8 cellular contexts compared by ENCODE assay signal in the genomic region with DNA sequence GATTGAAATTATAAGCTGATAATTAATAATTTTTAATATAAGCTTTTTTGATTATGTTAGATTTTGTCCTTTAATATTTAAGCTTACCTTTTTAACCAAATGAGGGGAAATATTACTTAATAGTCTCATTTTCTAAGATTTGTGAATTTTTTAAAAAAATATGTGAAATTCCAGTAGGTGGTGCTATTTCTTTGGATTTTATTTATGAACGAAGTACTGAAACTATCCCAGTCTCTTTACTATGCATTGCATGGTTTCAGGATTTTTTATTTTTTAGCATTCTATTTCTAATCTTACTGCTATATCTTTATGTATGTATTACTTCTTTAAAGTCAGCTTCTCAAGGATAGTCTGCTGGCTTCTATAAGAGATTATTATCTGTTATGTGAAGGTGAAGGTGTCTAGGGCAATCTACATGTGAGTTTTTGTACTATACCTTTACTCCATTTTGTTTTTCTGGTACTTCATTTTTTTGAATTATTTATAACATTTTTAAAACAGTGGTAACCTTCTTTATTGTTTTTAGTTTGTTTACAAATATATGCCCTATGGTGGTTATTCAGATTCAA.
DNase-seq lines count a peak whose midpoint lies in the region; ATAC-seq and TF ChIP-seq lines count a peak whose summit lies in the region.

No MANE protein-coding gene starts in this region.

- intact Hi-C loops in mammary epithelial cell (cut with micrococcal nuclease), result loop anchor here (1.0 to 2.0 kb wide), 2 partner anchors 184 to 245 kb away; no protein-coding TSS in a partner anchor
- intact Hi-C loops in lower leg skin (cut with DNase I; ENCODE audit: low total_unique reads), result no loop called here

- H3K4me2 ChIP-seq in mammary epithelial cell (ENCODE audit: insufficient read depth, low read depth, low read length), result no peak overlapping the region
- no peak overlapping the region for H3K4me2 ChIP-seq in neural cell (ENCODE audit: low read length)

- peak; percentile 58 for TF ChIP-seq RAD21 in neural cell (conservative IDR thresholded peaks at IDR 0.05)

- BruUV-seq in mammary epithelial cell (replicated peaks; lab: Mats Ljungman, UMichigan), result no TSS peak

- in situ Hi-C loops in G401 (cut with HindIII; ENCODE audit: low sequenced_read_pairs), result no loop called here
- in situ Hi-C loops in mammary epithelial cell (cut with MboI; ENCODE audit: low sequenced_read_pairs in 2 of 2), result no loop called here

- H3K36me3 ChIP-seq in mammary epithelial cell (ENCODE audit: insufficient read depth, low read length) (no peaks in the 10 kb centered on the region), neural cell (ENCODE audit: insufficient read depth, low read length) (no peaks in the 10 kb centered on the region)

- H4K20me1 ChIP-seq in mammary epithelial cell (ENCODE audit: insufficient read depth, low read length) (no peaks in the 10 kb centered on the region), neural cell (ENCODE audit: insufficient read depth) (no peaks in the 10 kb centered on the region)

- H2AFZ ChIP-seq in mammary epithelial cell (ENCODE audit: low read depth, low read length), result no peak overlapping the region
- no peak overlapping the region for H2AFZ ChIP-seq in neural cell (ENCODE audit: low read depth, low read length)

- no peak for TF ChIP-seq EP300 in neural cell (conservative IDR thresholded peaks at IDR 0.05; ENCODE audit: poor library complexity, severe bottlenecking)

- H3K4me3 ChIP-seq in mammary epithelial cell (replicated peaks in 1 of 3; ENCODE audit: insufficient read depth in 1 of 3, low read depth in 2 of 3, low read length in 3 of 3), result no peak overlapping the region
- H3K4me3 ChIP-seq in neural cell (ENCODE audit: low read length), result no peak overlapping the region
- H3K4me3 ChIP-seq in lower leg skin (ENCODE audit: low read depth, poor library complexity, severe bottlenecking), result no peak overlapping the region

- H3K27me3 ChIP-seq in mammary epithelial cell (ENCODE audit: insufficient read depth, low read length), result peaks cover 2% of the 10 kb centered on the region
- H3K27me3 ChIP-seq in neural cell (ENCODE audit: insufficient read depth, low read depth, low read length), result no peaks in the 10 kb centered on the region

- dilution Hi-C loops in mammary epithelial cell (cut with HindIII; ENCODE audit: low sequenced_read_pairs), result no loop called here

- H3K27ac ChIP-seq in mammary epithelial cell (ENCODE audit: insufficient read depth, low read depth, low read length), result no peak overlapping the region
- H3K27ac ChIP-seq in neural cell (ENCODE audit: low read length), result no peak overlapping the region

- ATAC-seq in GM18858 (IDR thresholded peaks at IDR 0.05; ENCODE audit: unreplicated experiment), result no peak

- CTCF ChIA-PET in mammary epithelial cell (lab: Charles Lee; ENCODE audit: low non-redundant PET), result interaction anchor here (0.5 kb wide), 1 partner anchor 25 kb away, joined by 4 read pairs; no protein-coding TSS in a partner anchor

- no peaks in the 10 kb centered on the region for H3K4me1 ChIP-seq in mammary epithelial cell (ENCODE audit: insufficient read depth, low read length)

- TF ChIP-seq CTCF in mammary epithelial cell (conservative IDR thresholded peaks at IDR 0.05 in 1 of 2, IDR thresholded peaks at IDR 0.05 in 1 of 2; ENCODE audit: extremely low read depth in 1 of 2, insufficient read depth in 1 of 2, low read depth in 1 of 2, low read length in 2 of 2) (peak; percentile 38 to 44), neural cell (IDR thresholded peaks at IDR 0.05; ENCODE audit: poor library complexity, severe bottlenecking) (peak; percentile 55), lower leg skin (IDR thresholded peaks at IDR 0.05) (no peak)

- H3K79me2 ChIP-seq in mammary epithelial cell (ENCODE audit: insufficient read depth, low read length) (no peaks in the 10 kb centered on the region), neural cell (replicated peaks; ENCODE audit: insufficient read depth, low read length) (no peaks in the 10 kb centered on the region)

- WGBS in mammary epithelial cell (ENCODE audit: low coverage, missing lambda C conversion rate), result 0% methylated on average over 1 of the region's 1 CpG
- WGBS in lower leg skin, 2 donors, result 2 to 4% methylated on average over 1 of the region's 1 CpG

- H3K9ac ChIP-seq in mammary epithelial cell (ENCODE audit: insufficient read depth, low read length), result no peak overlapping the region
- H3K9ac ChIP-seq in neural cell (ENCODE audit: low read length), result no peak overlapping the region

- no peak for TF ChIP-seq POLR2A in lower leg skin (IDR thresholded peaks at IDR 0.05)

- H3K9me2 ChIP-seq in neural cell (ENCODE audit: insufficient read depth, low read length), result no peaks in the 10 kb centered on the region

- H3K9me3 ChIP-seq in mammary epithelial cell (replicated peaks; ENCODE audit: insufficient read depth, low read length) (no peaks in the 10 kb centered on the region), neural cell (ENCODE audit: low read length) (no peaks in the 10 kb centered on the region)

- H3F3A ChIP-seq in neural cell (ENCODE audit: insufficient read depth, low read length, poor library complexity, severe bottlenecking), result no peaks in the 10 kb centered on the region

- DNase-seq in G401 (ENCODE audit: low spot score) (peak; percentile 7), LHCN-M2 (ENCODE audit: low read depth) (peak; percentile 6), mammary epithelial cell (no peak), lower leg skin (ENCODE audit: low spot score in 2 of 2) (no peak), NCI-H187 treated with DMSO at 0.1 percent for 48 hours (lab: John Stamatoyannopoulos, UW) (no peak)
- no peak for DNase-seq in activated CD4-positive, CD25-positive, alpha-beta regulatory T cell (lab: John Stamatoyannopoulos, UW)

TF ChIP-seq in neural cell, 6 proteins besides CTCF, POLR2A, EP300 and RAD21:
- TF ChIP-seq POLR2AphosphoS5 (IDR thresholded peaks at IDR 0.05) (no peak), SMC3 (conservative IDR thresholded peaks at IDR 0.05; ENCODE audit: poor library complexity) (peak; percentile 46)

Comparison
In these comparisons a context has a peak if more than half of its experiments do, and no peak if none do; other contexts are left out.
1. DNase-seq: peak in G401 (single experiment) and LHCN-M2 (single experiment); none in mammary epithelial cell (single experiment), lower leg skin (0 of 2), NCI-H187 treated with DMSO at 0.1 percent for 48 hours (single experiment) and activated CD4-positive, CD25-positive, alpha-beta regulatory T cell (0 of 4).
2. CTCF ChIP-seq: peak in mammary epithelial cell (2 of 2) and neural cell (single experiment); none in lower leg skin (0 of 3).